In the genomic region with DNA sequence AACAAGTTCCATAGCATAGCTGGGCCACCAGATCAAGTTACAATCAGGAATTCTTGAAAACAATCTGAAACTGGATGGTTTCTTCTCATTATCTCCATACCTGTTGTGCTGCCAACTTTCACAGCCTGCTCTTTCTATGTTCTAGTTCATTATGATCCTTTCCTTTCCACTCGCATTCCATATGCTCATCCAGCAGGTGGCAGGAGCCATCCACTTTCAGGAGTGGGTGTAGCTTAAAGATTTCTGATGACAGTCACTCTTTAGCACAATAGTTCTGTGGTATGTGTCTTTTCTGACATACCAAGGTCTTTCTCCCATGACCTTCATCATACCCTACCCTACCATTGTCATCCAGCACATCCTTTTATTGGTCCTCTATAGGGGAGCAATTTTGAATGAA, we compare ENCODE assay signal across 8 cellular contexts. TPM values are rescaled to one million over a fixed set of nuclear protein-coding genes. Genes with fewer than 3 reads are reported as not detected.
DNase-seq lines count a peak whose midpoint lies in the region; ATAC-seq, FAIRE-seq and TF ChIP-seq lines count a peak whose summit lies in the region.

No MANE protein-coding gene starts in this region.

- H3K4me1 ChIP-seq in cardiac muscle cell (ENCODE audit: low read depth), result no peaks in the 10 kb centered on the region
- no peaks in the 10 kb centered on the region for H3K4me1 ChIP-seq in right atrium auricular region
- H3K4me1 ChIP-seq in OCI-LY3 (ENCODE audit: low read length), result no peaks in the 10 kb centered on the region
- no peaks in the 10 kb centered on the region for H3K4me1 ChIP-seq in adrenal gland (replicated peaks in 1 of 2)

- intact Hi-C loops in adrenal gland (cut with DNase I), result loop anchor here (10.0 kb wide), 2 partner anchors 200 to 210 kb away; no protein-coding TSS in a partner anchor

- H3K27me3 ChIP-seq in cardiac muscle cell, result no peaks in the 10 kb centered on the region
- H3K27me3 ChIP-seq in right atrium auricular region, result no peaks in the 10 kb centered on the region
- no peaks in the 10 kb centered on the region for H3K27me3 ChIP-seq in OCI-LY3 (ENCODE audit: low read depth, low read length)
- H3K27me3 ChIP-seq in adrenal gland, result peaks cover 6% of the 10 kb centered on the region

- no peak overlapping the region for H3K9ac ChIP-seq in OCI-LY3 (ENCODE audit: low read length)

- no peak for TF ChIP-seq POLR2A in adrenal gland (IDR thresholded peaks at IDR 0.05)

- H3K36me3 ChIP-seq in cardiac muscle cell, result no peaks in the 10 kb centered on the region
- H3K36me3 ChIP-seq in right atrium auricular region, result no peaks in the 10 kb centered on the region
- H3K36me3 ChIP-seq in OCI-LY3 (replicated peaks; ENCODE audit: low read depth, low read length), result no peaks in the 10 kb centered on the region
- no peaks in the 10 kb centered on the region for H3K36me3 ChIP-seq in adrenal gland (replicated peaks in 1 of 2)

- H4K20me1 ChIP-seq in OCI-LY3 (ENCODE audit: insufficient read depth, low read length), result no peaks in the 10 kb centered on the region

- no peak overlapping the region for H2AFZ ChIP-seq in OCI-LY3 (ENCODE audit: low read depth, low read length)

- FAIRE-seq in islet of Langerhans (lab: Jason Lieb, UNC), result peak; percentile 88

- H3K4me3 ChIP-seq in cardiac muscle cell (no peak overlapping the region), right atrium auricular region (no peak overlapping the region), OCI-LY3 (ENCODE audit: low read length) (no peak overlapping the region), adrenal gland (no peak overlapping the region)

- ATAC-seq in HG02798 (IDR thresholded peaks at IDR 0.05; ENCODE audit: poor library complexity, unreplicated experiment), result no peak
- ATAC-seq in HG03442 (IDR thresholded peaks at IDR 0.05; ENCODE audit: unreplicated experiment), result no peak

- DNase-seq in cardiac muscle cell (ENCODE audit: low read depth in 1 of 2, low spot score in 1 of 2) (peak; percentile 42 to 69), right atrium auricular region (ENCODE audit: low spot score) (no peak), adrenal gland (peak; percentile 21 to 65 (median 44))
- DNase-seq in stimulated activated CD4-positive, alpha-beta T cell treated with anti-CD3 and anti-CD28 coated beads, Interleukin-4, amount 100 ng/mL, for 4 hours, result peak; percentile 5 to 9

- no peak overlapping the region for H3K4me2 ChIP-seq in OCI-LY3 (ENCODE audit: low read length)

- H3K9me3 ChIP-seq in cardiac muscle cell (ENCODE audit: low read depth) (no peaks in the 10 kb centered on the region), right atrium auricular region (no peaks in the 10 kb centered on the region), OCI-LY3 (ENCODE audit: insufficient read depth, low read length) (no peaks in the 10 kb centered on the region), adrenal gland (replicated peaks in 1 of 3) (no peaks in the 10 kb centered on the region)

- TF ChIP-seq CTCF in cardiac muscle cell (IDR thresholded peaks at IDR 0.05; ENCODE audit: low read depth, low read length) (peak; percentile 60), right atrium auricular region (IDR thresholded peaks at IDR 0.05) (peak in 1 of 2 donors; percentile 62), OCI-LY3 (IDR thresholded peaks at IDR 0.05; ENCODE audit: low read depth, low read length) (peak; percentile 60), adrenal gland (IDR thresholded peaks at IDR 0.05) (peak; percentile 38 to 69 (median 65))

- H3K79me2 ChIP-seq in OCI-LY3 (ENCODE audit: low read length), result no peaks in the 10 kb centered on the region

- 3 to 13% (median 8%) methylated on average over 1 of the region's 1 CpG for WGBS in adrenal gland, 4 donors

- H3K27ac ChIP-seq in cardiac muscle cell (no peak overlapping the region), right atrium auricular region (no peak overlapping the region), OCI-LY3 (ENCODE audit: low read length) (no peak overlapping the region), adrenal gland (no peak overlapping the region)

RNA-seq across cellular contexts. Expression of gene PAGE2, which starts 46.4 kb away (rescaled TPM):
- not detected in 2 replicates for total RNA-seq in cardiac muscle cell
- not detected in 2 replicates for polyA plus RNA-seq in cardiac muscle cell
- total RNA-seq in right atrium auricular region, result not detected
- not detected for total RNA-seq in adrenal gland
- not detected for polyA plus RNA-seq in adrenal gland
